ENCODE assay signal across 6 cellular contexts in the genomic region with DNA sequence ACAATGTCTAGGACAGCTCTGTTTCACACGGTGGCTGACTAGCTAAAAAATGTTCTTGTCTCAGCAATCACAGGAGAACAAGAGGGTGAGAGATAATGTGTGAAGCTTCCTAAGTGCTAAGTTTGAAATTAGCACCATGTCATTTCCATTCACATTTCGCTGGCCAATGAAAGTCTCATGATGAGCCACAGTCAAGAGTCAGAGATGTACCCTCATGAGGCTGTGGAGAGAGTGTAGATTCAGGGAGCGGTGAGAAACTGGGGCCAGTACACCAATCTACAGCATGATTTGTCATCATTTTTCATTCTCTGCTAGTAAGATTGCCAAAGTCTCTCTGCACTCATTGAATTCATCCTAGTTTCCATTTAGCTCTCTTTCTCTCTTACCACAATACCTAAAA.
DNase-seq lines count a peak whose midpoint lies in the region; ATAC-seq and TF ChIP-seq lines count a peak whose summit lies in the region.
"Not testable (repeated sequence)": the region's sequence is repeated elsewhere in the genome, so short reads cannot be mapped to it uniquely, and the experiment has no call there.

No MANE protein-coding gene starts in this region.

- peaks cover 12% of the 10 kb centered on the region for H3K4me1 Mint-ChIP-seq in activated CD8-positive, alpha-beta memory T cell treated with anti-CD3 and anti-CD28 coated beads, Interleukin-2, amount 10 ng/mL, durations not matched to agents 7 days and 5 days
- H3K4me1 Mint-ChIP-seq in activated T-helper 17 cell treated with anti-CD3 and anti-CD28 coated beads, Interleukin-2, amount 50 U/mL, for 72 hours; natural killer cell: not testable (repeated sequence)

- not testable (repeated sequence) for H3K27me3 Mint-ChIP-seq in activated CD8-positive, alpha-beta memory T cell treated with anti-CD3 and anti-CD28 coated beads, Interleukin-2, amount 10 ng/mL, durations not matched to agents 7 days and 5 days; natural killer cell (ENCODE audit: low read depth in 2 of 2)
- peaks cover 10% of the 10 kb centered on the region for H3K27me3 Mint-ChIP-seq in activated T-helper 17 cell treated with anti-CD3 and anti-CD28 coated beads, Interleukin-2, amount 50 U/mL, for 72 hours

- H3K4me3 Mint-ChIP-seq in activated CD8-positive, alpha-beta memory T cell treated with anti-CD3 and anti-CD28 coated beads, Interleukin-2, amount 10 ng/mL, durations not matched to agents 7 days and 5 days; activated T-helper 17 cell treated with anti-CD3 and anti-CD28 coated beads, Interleukin-2, amount 50 U/mL, for 72 hours; natural killer cell: not testable (repeated sequence)

- peak; percentile 64 for ATAC-seq in activated CD8-positive, alpha-beta memory T cell treated with anti-CD3 and anti-CD28 coated beads, Interleukin-2, amount 10 ng/mL, durations not matched to agents 7 days and 5 days
- peak; percentile 91 for ATAC-seq in activated T-helper 17 cell treated with anti-CD3 and anti-CD28 coated beads, Interleukin-2, amount 50 U/mL, for 72 hours (replicated peaks)
- peak; percentile 52 to 85 (median 60) for ATAC-seq in natural killer cell

- CTCF ChIA-PET in activated CD8-positive, alpha-beta memory T cell treated with anti-CD3 and anti-CD28 coated beads, Interleukin-2, amount 10 ng/mL, durations not matched to agents 7 days and 5 days (lab: Charles Lee) = not testable (repeated sequence)

- TF ChIP-seq CTCF in natural killer cell (IDR thresholded peaks at IDR 0.05) = not testable (repeated sequence)

- DNase-seq in NK-92 treated with Interleukin-12 subunit alpha and Interleukin-12 subunit beta, amount 100 ng/mL, for 24 hours (lab: John Stamatoyannopoulos, UW) = peak; percentile 23
- DNase-seq in activated CD4-positive, alpha-beta T cell treated with anti-CD3 and anti-CD28 coated beads for 48 hours = peak; percentile 11
- DNase-seq in activated CD8-positive, alpha-beta memory T cell treated with anti-CD3 and anti-CD28 coated beads, Interleukin-2, amount 10 ng/mL, durations not matched to agents 7 days and 5 days; natural killer cell: not testable (repeated sequence)
- peak; percentile 31 for DNase-seq in stimulated activated CD8-positive, alpha-beta memory T cell treated with anti-CD3 and anti-CD28 coated beads, Interleukin-4, amount 100 ng/mL, for 48 hours

- not testable (repeated sequence) for H3K36me3 Mint-ChIP-seq in activated CD8-positive, alpha-beta memory T cell treated with anti-CD3 and anti-CD28 coated beads, Interleukin-2, amount 10 ng/mL, durations not matched to agents 7 days and 5 days; activated T-helper 17 cell treated with anti-CD3 and anti-CD28 coated beads, Interleukin-2, amount 50 U/mL, for 72 hours (ENCODE audit: low read depth); natural killer cell

- H3K27ac Mint-ChIP-seq in activated CD8-positive, alpha-beta memory T cell treated with anti-CD3 and anti-CD28 coated beads, Interleukin-2, amount 10 ng/mL, durations not matched to agents 7 days and 5 days; activated T-helper 17 cell treated with anti-CD3 and anti-CD28 coated beads, Interleukin-2, amount 50 U/mL, for 72 hours; natural killer cell: not testable (repeated sequence)

- H3K9me3 Mint-ChIP-seq in activated CD8-positive, alpha-beta memory T cell treated with anti-CD3 and anti-CD28 coated beads, Interleukin-2, amount 10 ng/mL, durations not matched to agents 7 days and 5 days (ENCODE audit: low read depth); activated T-helper 17 cell treated with anti-CD3 and anti-CD28 coated beads, Interleukin-2, amount 50 U/mL, for 72 hours; natural killer cell: not testable (repeated sequence)

- intact Hi-C loops in natural killer cell (cut with micrococcal nuclease) = not testable (repeated sequence)
